In genomic region chrX:106874075-106874474, GRCh38 we compare ENCODE assay signal across 8 cellular contexts. TPM values are rescaled to one million over a fixed set of nuclear protein-coding genes. Genes with fewer than 3 reads are reported as not detected.
A peak's percentile ranks its signal among the peaks of the same experiment; 100 is the strongest.
DNase-seq lines count a peak whose midpoint lies in the region; ATAC-seq and TF ChIP-seq lines count a peak whose summit lies in the region.

No MANE protein-coding gene starts in this region.

- TF ChIP-seq CTCF in HL-60 (IDR thresholded peaks at IDR 0.05; ENCODE audit: insufficient read depth, low read length) (peak; percentile 21), astrocyte of the cerebellum (IDR thresholded peaks at IDR 0.05; ENCODE audit: low read depth, low read length, missing control alignments) (peak; percentile 37), lower lobe of right lung (IDR thresholded peaks at IDR 0.05) (peak; percentile 40)

- H3K27ac ChIP-seq in HL-60 (replicated peaks) (no peak overlapping the region), lower lobe of right lung (no peak overlapping the region)

- H3K4me1 ChIP-seq in lower lobe of right lung, result no peaks in the 10 kb centered on the region

- no peaks in the 10 kb centered on the region for H3K27me3 ChIP-seq in HL-60 (ENCODE audit: insufficient read depth, poor library complexity, severe bottlenecking)
- H3K27me3 ChIP-seq in lower lobe of right lung (ENCODE audit: low read depth), result no peaks in the 10 kb centered on the region

- intact Hi-C loops in lower lobe of right lung (cut with DNase I), result no loop called here

- DNase-seq in DMS53 treated with DMSO at 0.1 percent for 48 hours (lab: John Stamatoyannopoulos, UW; ENCODE audit: unreplicated experiment), result peak; percentile 36
- peak in 1 of 2 experiments; percentile 5 for DNase-seq in HL-60 (ENCODE audit: low read depth in 1 of 2, low spot score in 1 of 2)
- no peak for DNase-seq in astrocyte of the cerebellum (ENCODE audit: low read depth)
- DNase-seq in lower lobe of right lung, result no peak
- DNase-seq in NCI-H446 treated with DMSO at 0.1 percent for 48 hours (lab: John Stamatoyannopoulos, UW), result no peak

- in situ Hi-C loops in astrocyte of the cerebellum (cut with HindIII; ENCODE audit: low sequenced_read_pairs), result no loop called here

- H3K4me3 ChIP-seq in HL-60 (replicated peaks; ENCODE audit: insufficient read depth, low read length) (no peak overlapping the region), astrocyte of the cerebellum (ENCODE audit: low read depth, low read length) (no peak overlapping the region), lower lobe of right lung (no peak overlapping the region)

- H3K9me3 ChIP-seq in lower lobe of right lung, result no peaks in the 10 kb centered on the region

- peaks cover 5% of the 10 kb centered on the region for H3K36me3 ChIP-seq in lower lobe of right lung

- no peak for ATAC-seq in lower lobe of right lung
- ATAC-seq in GM21717 (IDR thresholded peaks at IDR 0.05; ENCODE audit: unreplicated experiment), result no peak
- ATAC-seq in HG02571 (IDR thresholded peaks at IDR 0.05; ENCODE audit: unreplicated experiment), result no peak
- no peak for ATAC-seq in GM18511 (IDR thresholded peaks at IDR 0.05; ENCODE audit: unreplicated experiment)

RNA-seq across cellular contexts. Expression of gene RIPPLY1, which starts 29.1 kb away (rescaled TPM):
- not detected for total RNA-seq in lower lobe of right lung

RNA-seq across cellular contexts. Expression of gene CLDN2, which starts 46.1 kb away (rescaled TPM):
- not detected for total RNA-seq in lower lobe of right lung
